Comparison of ENCODE assay signal across 8 cellular contexts in genomic region chr3:102180291-102180931, GRCh38.
DNase-seq lines count a peak whose midpoint lies in the region; ATAC-seq and TF ChIP-seq lines count a peak whose summit lies in the region.

No MANE protein-coding gene starts in this region.

- TF ChIP-seq CTCF in LNCaP clone FGC (IDR thresholded peaks at IDR 0.05; ENCODE audit: control insufficient read depth, extremely low read depth, insufficient read depth), result no peak
- TF ChIP-seq CTCF in fibroblast of mammary gland (conservative IDR thresholded peaks at IDR 0.05; ENCODE audit: control insufficient read depth, insufficient read depth, low read depth, low read length), result no peak

- peak; percentile 81 for DNase-seq in LNCaP clone FGC (ENCODE audit: low read depth)
- DNase-seq in fibroblast of mammary gland (ENCODE audit: low read depth), result peak; percentile 78
- no peak for DNase-seq in medulla oblongata (ENCODE audit: extremely low spot score)
- no peak for DNase-seq in epidermal melanocyte (ENCODE audit: insufficient read length, low spot score)
- DNase-seq in activated T-cell treated with anti-CD3 and anti-CD28 coated beads, Interleukin-2, amount 50 U/mL, for 72 hours, result no peak
- DNase-seq in stimulated activated CD4-positive, alpha-beta T cell treated with anti-CD3 and anti-CD28 coated beads, Interleukin-15, amount 100 ng/mL, for 24 hours, result no peak

- peak; percentile 36 for ATAC-seq in GM19397 (IDR thresholded peaks at IDR 0.05; ENCODE audit: unreplicated experiment)
- ATAC-seq in activated T-cell treated with anti-CD3 and anti-CD28 coated beads, Interleukin-2, amount 50 U/mL, for 72 hours (replicated peaks in 1 of 2), result no peak

- H3K9me3 Mint-ChIP-seq in activated T-cell treated with anti-CD3 and anti-CD28 coated beads, Interleukin-2, amount 50 U/mL, for 72 hours, result peaks cover 0 to 3% of the 10 kb centered on the region in 2 donors

- H3K4me3 Mint-ChIP-seq in activated T-cell treated with anti-CD3 and anti-CD28 coated beads, Interleukin-2, amount 50 U/mL, for 72 hours, result no peak overlapping the region

- no peak overlapping the region for H3K4me3 ChIP-seq in LNCaP clone FGC (ENCODE audit: low read depth, low read length)
- no peak overlapping the region for H3K4me3 ChIP-seq in fibroblast of mammary gland (ENCODE audit: control insufficient read depth, low read depth, low read length)
- H3K4me3 ChIP-seq in skin epidermis, result no peak overlapping the region

- peak overlapping the region in 17 of 21 experiments; percentile 1 to 85 (median 49) for H3K27ac ChIP-seq in skin epidermis

- no peaks in the 10 kb centered on the region for H3K4me1 Mint-ChIP-seq in activated T-cell treated with anti-CD3 and anti-CD28 coated beads, Interleukin-2, amount 50 U/mL, for 72 hours (ENCODE audit: low read depth)

- H3K27ac Mint-ChIP-seq in activated T-cell treated with anti-CD3 and anti-CD28 coated beads, Interleukin-2, amount 50 U/mL, for 72 hours, result no peak overlapping the region

- no peaks in the 10 kb centered on the region for H3K27me3 Mint-ChIP-seq in activated T-cell treated with anti-CD3 and anti-CD28 coated beads, Interleukin-2, amount 50 U/mL, for 72 hours (ENCODE audit: low read depth)

- H3K36me3 Mint-ChIP-seq in activated T-cell treated with anti-CD3 and anti-CD28 coated beads, Interleukin-2, amount 50 U/mL, for 72 hours (ENCODE audit: insufficient read depth in 2 of 2), result no peaks in the 10 kb centered on the region

Comparison
In these comparisons a context has a peak if more than half of its experiments do, and no peak if none do; other contexts are left out.
1. DNase-seq: peak in LNCaP clone FGC (single experiment) and fibroblast of mammary gland (single experiment); none in medulla oblongata (single experiment), epidermal melanocyte (single experiment), activated T-cell treated with anti-CD3 and anti-CD28 coated beads, Interleukin-2, amount 50 U/mL, for 72 hours (0 of 2) and stimulated activated CD4-positive, alpha-beta T cell treated with anti-CD3 and anti-CD28 coated beads, Interleukin-15, amount 100 ng/mL, for 24 hours (single experiment).